Comparison of ENCODE assay signal across 10 cellular contexts in the genomic region with DNA sequence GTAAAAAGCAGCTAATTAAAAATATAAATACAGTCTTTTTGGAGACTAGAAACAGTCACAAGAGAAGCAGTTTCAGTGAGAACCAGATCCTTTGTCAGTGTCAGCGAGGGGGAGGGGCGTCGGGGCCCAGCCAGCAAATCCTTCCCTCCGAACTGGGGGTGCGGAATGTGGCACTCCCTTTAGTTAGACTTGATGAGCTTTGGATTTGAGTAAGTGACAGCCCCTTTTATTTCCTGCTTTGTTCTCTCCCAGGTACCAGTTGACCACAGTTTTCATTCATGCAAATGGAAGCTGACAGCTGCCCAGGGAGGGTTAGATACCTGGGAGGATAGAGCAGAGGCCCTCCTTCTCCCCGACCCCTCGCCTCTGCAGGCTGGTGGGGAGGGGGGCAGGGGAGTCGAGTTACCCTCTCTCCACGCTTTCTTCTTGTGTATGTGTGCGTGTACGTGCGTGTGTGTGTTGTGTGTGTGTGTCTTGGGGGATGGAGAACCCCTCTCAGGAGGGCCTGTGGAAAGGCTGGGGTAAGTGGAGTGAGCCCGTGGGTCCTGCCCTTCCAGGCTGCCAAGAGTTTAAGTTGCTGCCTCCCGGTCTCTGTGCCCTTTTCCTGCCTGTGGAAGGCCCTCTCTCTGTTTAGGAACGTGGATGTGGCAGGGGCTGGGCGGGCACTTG. TPM values are rescaled to one million over a fixed set of nuclear protein-coding genes. Genes with fewer than 3 reads are reported as not detected.
DNase-seq lines count a peak whose midpoint lies in the region; ATAC-seq and TF ChIP-seq lines count a peak whose summit lies in the region.
"Had no signal": no experiment of that assay in that cellular context is flagged by ENCODE, and none has a peak within 500 bp of the region (broad histone marks: within the 10 kb centered on the region; RNA-seq: fewer than 3 reads in every experiment).

No MANE protein-coding gene starts in this region.

- peaks cover 67% of the 10 kb centered on the region for H3K4me1 ChIP-seq in lower lobe of right lung
- peaks cover 4 to 51% (median 12%) of the 10 kb centered on the region in 4 donors for H3K4me1 ChIP-seq in transverse colon

- peaks cover 6% of the 10 kb centered on the region for H3K36me3 Mint-ChIP-seq in activated naive CD8-positive, alpha-beta T cell
- H3K36me3 Mint-ChIP-seq in activated naive CD8-positive, alpha-beta T cell treated with anti-CD3 and anti-CD28 coated beads for 36 hours: no peaks in the 10 kb centered on the region
- peaks cover 54% of the 10 kb centered on the region for H3K36me3 Mint-ChIP-seq in activated T-helper 1 cell treated with anti-CD3 and anti-CD28 coated beads, Interleukin-12 subunit alpha, Interleukin-12 subunit beta, Interleukin-2, Interleukin-4 antibody, amounts not matched to agents 30 ng/mL and 10 ng/mL and 1 ng/mL, durations not matched to agents 14 hours and 24 hours and 36 hours (ENCODE audit: low read depth)

- WGBS in transverse colon (ENCODE audit: low coverage in 1 of 2), 2 donors: 69 to 76% methylated on average over 6 to 16 of the region's 16 CpGs

- no peaks in the 10 kb centered on the region for H3K27me3 Mint-ChIP-seq in activated naive CD8-positive, alpha-beta T cell
- H3K27me3 Mint-ChIP-seq in activated naive CD8-positive, alpha-beta T cell treated with anti-CD3 and anti-CD28 coated beads for 36 hours: no peaks in the 10 kb centered on the region
- no peaks in the 10 kb centered on the region for H3K27me3 Mint-ChIP-seq in activated T-helper 1 cell treated with anti-CD3 and anti-CD28 coated beads, Interleukin-12 subunit alpha, Interleukin-12 subunit beta, Interleukin-2, Interleukin-4 antibody, amounts not matched to agents 30 ng/mL and 10 ng/mL and 1 ng/mL, durations not matched to agents 14 hours and 24 hours and 36 hours (ENCODE audit: insufficient read depth)

- H3K27ac Mint-ChIP-seq in activated naive CD8-positive, alpha-beta T cell: peak overlapping the region; percentile 66
- no peak overlapping the region for H3K27ac Mint-ChIP-seq in activated naive CD8-positive, alpha-beta T cell treated with anti-CD3 and anti-CD28 coated beads for 36 hours
- H3K27ac Mint-ChIP-seq in activated T-helper 1 cell treated with anti-CD3 and anti-CD28 coated beads, Interleukin-12 subunit alpha, Interleukin-12 subunit beta, Interleukin-2, Interleukin-4 antibody, amounts not matched to agents 30 ng/mL and 10 ng/mL and 1 ng/mL, durations not matched to agents 14 hours and 24 hours and 36 hours: peak overlapping the region; percentile 90

- in situ Hi-C loops in transverse colon (cut with MboI; ENCODE audit: low pct_ligation_motif_present in 1 of 4, low pct_unique_long_range_greater_than_20kb in 1 of 4, low sequenced_read_pairs in 3 of 4): no loop called here
- in situ Hi-C loops in GM13977 (cut with MboI; ENCODE audit: low pct_unique_long_range_greater_than_20kb, low sequenced_read_pairs, unreplicated experiment): no loop called here

- H3K27ac ChIP-seq in lower lobe of right lung (peak overlapping the region; percentile 60), transverse colon (peak overlapping the region in 3 of 4 donors; percentile 8 to 15 (median 13))
- H3K27ac ChIP-seq: gastroesophageal sphincter, parathyroid adenoma had no signal

- DNase-seq in activated naive CD8-positive, alpha-beta T cell treated with anti-CD3 and anti-CD28 coated beads for 36 hours: no peak
- DNase-seq in activated T-helper 1 cell treated with anti-CD3 and anti-CD28 coated beads, Interleukin-12 subunit alpha, Interleukin-12 subunit beta, Interleukin-2, Interleukin-4 antibody, amounts not matched to agents 30 ng/mL and 10 ng/mL and 1 ng/mL, durations not matched to agents 14 hours and 24 hours and 36 hours (ENCODE audit: low spot score): no peak
- DNase-seq in lower lobe of right lung: no peak
- no peak for DNase-seq in transverse colon
- DNase-seq in DMS114 treated with DMSO at 0.1 percent for 48 hours (lab: John Stamatoyannopoulos, UW; ENCODE audit: unreplicated experiment): no peak
- no peak for DNase-seq in GM13977 (ENCODE audit: low spot score)
- no peak for DNase-seq in activated CD8-positive, alpha-beta memory T cell treated with anti-CD3 and anti-CD28 coated beads for 24 hours

- TF ChIP-seq CTCF in lower lobe of right lung (IDR thresholded peaks at IDR 0.05) (no peak), transverse colon (IDR thresholded peaks at IDR 0.05) (no peak), GM13977 (IDR thresholded peaks at IDR 0.05; ENCODE audit: extremely low read depth, insufficient read depth, missing control alignments) (no peak)

- intact Hi-C loops in activated T-helper 1 cell treated with anti-CD3 and anti-CD28 coated beads, Interleukin-12 subunit alpha, Interleukin-12 subunit beta, Interleukin-2, Interleukin-4 antibody, amounts not matched to agents 30 ng/mL and 10 ng/mL and 1 ng/mL, durations not matched to agents 14 hours and 24 hours and 36 hours (cut with micrococcal nuclease): no loop called here
- intact Hi-C loops in lower lobe of right lung (cut with DNase I): no loop called here
- intact Hi-C loops in transverse colon (cut with DNase I; ENCODE audit: low total_unique reads): no loop called here

- H3K4me3 Mint-ChIP-seq in activated naive CD8-positive, alpha-beta T cell: no peak overlapping the region
- H3K4me3 Mint-ChIP-seq in activated naive CD8-positive, alpha-beta T cell treated with anti-CD3 and anti-CD28 coated beads for 36 hours: no peak overlapping the region
- H3K4me3 Mint-ChIP-seq in activated T-helper 1 cell treated with anti-CD3 and anti-CD28 coated beads, Interleukin-12 subunit alpha, Interleukin-12 subunit beta, Interleukin-2, Interleukin-4 antibody, amounts not matched to agents 30 ng/mL and 10 ng/mL and 1 ng/mL, durations not matched to agents 14 hours and 24 hours and 36 hours: peak overlapping the region; percentile 52

- no peak for TF ChIP-seq EP300 in transverse colon (IDR thresholded peaks at IDR 0.05; ENCODE audit: low read depth)

- H3K9me3 ChIP-seq in lower lobe of right lung (no peaks in the 10 kb centered on the region), transverse colon (no peaks in the 10 kb centered on the region)
- H3K9me3 ChIP-seq: gastroesophageal sphincter had no signal

- no peaks in the 10 kb centered on the region for H3K9me3 Mint-ChIP-seq in activated naive CD8-positive, alpha-beta T cell (ENCODE audit: low read depth)
- H3K9me3 Mint-ChIP-seq in activated naive CD8-positive, alpha-beta T cell treated with anti-CD3 and anti-CD28 coated beads for 36 hours: no peaks in the 10 kb centered on the region
- no peaks in the 10 kb centered on the region for H3K9me3 Mint-ChIP-seq in activated T-helper 1 cell treated with anti-CD3 and anti-CD28 coated beads, Interleukin-12 subunit alpha, Interleukin-12 subunit beta, Interleukin-2, Interleukin-4 antibody, amounts not matched to agents 30 ng/mL and 10 ng/mL and 1 ng/mL, durations not matched to agents 14 hours and 24 hours and 36 hours

- peak in 1 of 2 donors; percentile 6 for ATAC-seq in lower lobe of right lung
- ATAC-seq: gastroesophageal sphincter had no signal

- peaks cover 68% of the 10 kb centered on the region for H3K4me1 Mint-ChIP-seq in activated naive CD8-positive, alpha-beta T cell (ENCODE audit: low read depth)
- H3K4me1 Mint-ChIP-seq in activated naive CD8-positive, alpha-beta T cell treated with anti-CD3 and anti-CD28 coated beads for 36 hours: peaks cover 61% of the 10 kb centered on the region
- H3K4me1 Mint-ChIP-seq in activated T-helper 1 cell treated with anti-CD3 and anti-CD28 coated beads, Interleukin-12 subunit alpha, Interleukin-12 subunit beta, Interleukin-2, Interleukin-4 antibody, amounts not matched to agents 30 ng/mL and 10 ng/mL and 1 ng/mL, durations not matched to agents 14 hours and 24 hours and 36 hours (ENCODE audit: low read depth): peaks cover 87% of the 10 kb centered on the region

- no peak for TF ChIP-seq POLR2A in transverse colon (IDR thresholded peaks at IDR 0.05)

- H3K27me3 ChIP-seq in lower lobe of right lung (ENCODE audit: low read depth) (no peaks in the 10 kb centered on the region), transverse colon (no peaks in the 10 kb centered on the region)
- H3K27me3 ChIP-seq: gastroesophageal sphincter had no signal

- no peaks in the 10 kb centered on the region for H3K36me3 ChIP-seq in lower lobe of right lung
- H3K36me3 ChIP-seq in transverse colon: no peaks in the 10 kb centered on the region
- H3K36me3 ChIP-seq: gastroesophageal sphincter had no signal

- no peak overlapping the region for H3K4me3 ChIP-seq in lower lobe of right lung
- H3K4me3 ChIP-seq in transverse colon: no peak overlapping the region
- H3K4me3 ChIP-seq: gastroesophageal sphincter had no signal

RNA-seq across cellular contexts. Expression of gene PTPRJ, which starts 38.3 kb away (rescaled TPM):
- 10 to 100 TPM; 11.8 to 13.1 TPM for total RNA-seq in activated naive CD8-positive, alpha-beta T cell treated with anti-CD3 and anti-CD28 coated beads for 36 hours
- total RNA-seq in activated T-helper 1 cell treated with anti-CD3 and anti-CD28 coated beads, Interleukin-12 subunit alpha, Interleukin-12 subunit beta, Interleukin-2, Interleukin-4 antibody, amounts not matched to agents 30 ng/mL and 10 ng/mL and 1 ng/mL, durations not matched to agents 14 hours and 24 hours and 36 hours: 69.6 and 70.3 TPM in 2 replicates
- 40.0 TPM for total RNA-seq in lower lobe of right lung
- 10 to 100 TPM; 25.3 to 40.8 (median 31.7) TPM for total RNA-seq in transverse colon
